Comparison of ENCODE assay signal across 9 cellular contexts in genomic region chr12:132491761-132492378, GRCh38. TPM values are rescaled to one million over a fixed set of nuclear protein-coding genes. Genes with fewer than 3 reads are reported as not detected.
DNase-seq lines count a peak whose midpoint lies in the region; ATAC-seq and TF ChIP-seq lines count a peak whose summit lies in the region.
"Had no signal": no experiment of that assay in that cellular context is flagged by ENCODE, and none has a peak within 500 bp of the region (broad histone marks: within the 10 kb centered on the region; RNA-seq: fewer than 3 reads in every experiment).

No MANE protein-coding gene starts in this region.

- 91% methylated on average over 23 of the region's 23 CpGs for WGBS in mesenchymal stem cell
- 60 to 65% methylated on average over 14 to 23 of the region's 23 CpGs for WGBS in upper lobe of left lung, 2 donors

- no peaks in the 10 kb centered on the region for H3K9me3 Mint-ChIP-seq in activated T-cell treated with anti-CD3 and anti-CD28 coated beads, Interleukin-2, amount 50 U/mL, for 72 hours

- no peak overlapping the region for H4K91ac ChIP-seq in mesenchymal stem cell (ENCODE audit: low read length)

- no peak overlapping the region for H3K27ac Mint-ChIP-seq in activated T-cell treated with anti-CD3 and anti-CD28 coated beads, Interleukin-2, amount 50 U/mL, for 72 hours

- H2AK5ac ChIP-seq in mesenchymal stem cell (ENCODE audit: low read length, severe bottlenecking): no peak overlapping the region

- TF ChIP-seq EP300 in upper lobe of left lung (IDR thresholded peaks at IDR 0.05): no peak

- H3K36me3 ChIP-seq in mesenchymal stem cell (ENCODE audit: control insufficient read depth in 1 of 2, insufficient read depth in 2 of 2, low read depth in 1 of 2, low read length in 2 of 2) (peaks cover 0 to 28% of the 10 kb centered on the region in 2 experiments), upper lobe of left lung (no peaks in the 10 kb centered on the region)

- peaks cover 19% of the 10 kb centered on the region for H3K79me1 ChIP-seq in mesenchymal stem cell (replicated peaks; ENCODE audit: low read length, poor library complexity, severe bottlenecking)

- H2AFZ ChIP-seq in mesenchymal stem cell (ENCODE audit: low read depth, low read length): no peak overlapping the region

- H3K4me2 ChIP-seq in mesenchymal stem cell (ENCODE audit: low read length, poor library complexity, severe bottlenecking): peak overlapping the region; percentile 77

- in situ Hi-C loops in astrocyte of the cerebellum (cut with HindIII; ENCODE audit: low sequenced_read_pairs): no loop called here

- no peak overlapping the region for H3K18ac ChIP-seq in mesenchymal stem cell (ENCODE audit: low read depth in 1 of 2, low read length in 2 of 2)

- no peak overlapping the region for H3K4ac ChIP-seq in mesenchymal stem cell (ENCODE audit: low read depth in 1 of 2, low read length in 2 of 2)

- H4K8ac ChIP-seq in mesenchymal stem cell (ENCODE audit: low read length): no peak overlapping the region

- H2BK15ac ChIP-seq in mesenchymal stem cell (ENCODE audit: low read depth, poor library complexity, severe bottlenecking): no peak overlapping the region

- peak overlapping the region; percentile 85 for H3K9ac ChIP-seq in mesenchymal stem cell (ENCODE audit: low read length)

- no peaks in the 10 kb centered on the region for H3K27me3 ChIP-seq in mesenchymal stem cell (ENCODE audit: control insufficient read depth in 1 of 2, insufficient read depth in 1 of 2, low read length in 2 of 2)
- H3K27me3 ChIP-seq in upper lobe of left lung: no peaks in the 10 kb centered on the region

- H3K23ac ChIP-seq in mesenchymal stem cell (ENCODE audit: low read length in 2 of 2): peak overlapping the region in 1 of 2 experiments; percentile 14

- no peak overlapping the region for H2BK120ac ChIP-seq in mesenchymal stem cell (ENCODE audit: low read depth, low read length)

- peak overlapping the region; percentile 71 to 83 for H3K4me3 Mint-ChIP-seq in activated T-cell treated with anti-CD3 and anti-CD28 coated beads, Interleukin-2, amount 50 U/mL, for 72 hours

- H3K4me1 Mint-ChIP-seq in activated T-cell treated with anti-CD3 and anti-CD28 coated beads, Interleukin-2, amount 50 U/mL, for 72 hours (ENCODE audit: low read depth): peaks cover 65% of the 10 kb centered on the region

- no peaks in the 10 kb centered on the region for H3K27me3 Mint-ChIP-seq in activated T-cell treated with anti-CD3 and anti-CD28 coated beads, Interleukin-2, amount 50 U/mL, for 72 hours (ENCODE audit: low read depth)

- TF ChIP-seq CTCF in astrocyte of the cerebellum (IDR thresholded peaks at IDR 0.05; ENCODE audit: low read depth, low read length, missing control alignments) (no peak), upper lobe of left lung (IDR thresholded peaks at IDR 0.05) (no peak)

- no peak for DNase-seq in activated T-cell treated with anti-CD3 and anti-CD28 coated beads, Interleukin-2, amount 50 U/mL, for 72 hours
- no peak for DNase-seq in activated T-cell treated with anti-CD3 and anti-CD28 coated beads, Interleukin-2, amount 50 U/mL, for 1 hour
- DNase-seq in astrocyte of the cerebellum (ENCODE audit: low read depth) (no peak), mesenchymal stem cell (no peak), upper lobe of left lung (peak in 1 of 2 donors; percentile 48), AML-193 (lab: John Stamatoyannopoulos, UW) (no peak), SKM-1 (lab: John Stamatoyannopoulos, UW; ENCODE audit: unreplicated experiment) (no peak)
- DNase-seq: NCI-H748 treated with DMSO at 0.1 percent for 48 hours had no signal

- ATAC-seq in activated T-cell treated with anti-CD3 and anti-CD28 coated beads, Interleukin-2, amount 50 U/mL, for 72 hours (replicated peaks in 1 of 2): no peak
- ATAC-seq in upper lobe of left lung (ENCODE audit: low FRiP score in 2 of 2) (no peak), GM18519 (IDR thresholded peaks at IDR 0.05; ENCODE audit: low FRiP score, unreplicated experiment) (no peak)

- H3K4me3 ChIP-seq in astrocyte of the cerebellum (ENCODE audit: low read depth, low read length) (peak overlapping the region; percentile 65), mesenchymal stem cell (ENCODE audit: insufficient read depth in 1 of 2, low read depth in 1 of 2, low read length in 2 of 2) (peak overlapping the region in 1 of 2 experiments; percentile 84), upper lobe of left lung (peak overlapping the region in 3 of 4 donors; percentile 58 to 71 (median 70))

- H3K36me3 Mint-ChIP-seq in activated T-cell treated with anti-CD3 and anti-CD28 coated beads, Interleukin-2, amount 50 U/mL, for 72 hours (ENCODE audit: insufficient read depth in 2 of 2): peaks cover 1 to 2% of the 10 kb centered on the region in 2 donors

- no peak overlapping the region for H2BK12ac ChIP-seq in mesenchymal stem cell (ENCODE audit: low read length in 2 of 2)

- no peak overlapping the region for H3K14ac ChIP-seq in mesenchymal stem cell (ENCODE audit: low read length in 2 of 2)

- H2BK5ac ChIP-seq in mesenchymal stem cell (ENCODE audit: low read depth, low read length, poor library complexity, severe bottlenecking): no peak overlapping the region

- H3K27ac ChIP-seq in mesenchymal stem cell (ENCODE audit: low read length, poor library complexity, severe bottlenecking): no peak overlapping the region
- H3K27ac ChIP-seq in upper lobe of left lung: peak overlapping the region in 1 of 4 donors; percentile 73

- H3K4me1 ChIP-seq in mesenchymal stem cell (ENCODE audit: control insufficient read depth, insufficient read depth, low read depth, low read length) (peaks cover 59% of the 10 kb centered on the region), upper lobe of left lung (peaks cover 64 to 78% (median 69%) of the 10 kb centered on the region in 4 donors)

- H3K9me3 ChIP-seq in mesenchymal stem cell (ENCODE audit: control insufficient read depth, low read length) (no peaks in the 10 kb centered on the region), upper lobe of left lung (no peaks in the 10 kb centered on the region)

- no peak for TF ChIP-seq POLR2A in upper lobe of left lung (IDR thresholded peaks at IDR 0.05)

RNA-seq across cellular contexts. Expression of gene FBRSL1, which starts 1.9 kb away (rescaled TPM):
- total RNA-seq in activated T-cell treated with anti-CD3 and anti-CD28 coated beads, Interleukin-2, amount 50 U/mL, for 72 hours: 10 to 100 TPM; 37.0 to 42.7 TPM
- 35.1 TPM for polyA plus RNA-seq in mesenchymal stem cell (2013, experiment 1 of 2)
- polyA plus RNA-seq in mesenchymal stem cell (2013, experiment 2 of 2): 32.7 TPM
- 10 to 100 TPM; 16.0 to 53.0 (median 44.1) TPM for total RNA-seq in upper lobe of left lung
